ENCODE assay signal across 8 cellular contexts in the genomic region with DNA sequence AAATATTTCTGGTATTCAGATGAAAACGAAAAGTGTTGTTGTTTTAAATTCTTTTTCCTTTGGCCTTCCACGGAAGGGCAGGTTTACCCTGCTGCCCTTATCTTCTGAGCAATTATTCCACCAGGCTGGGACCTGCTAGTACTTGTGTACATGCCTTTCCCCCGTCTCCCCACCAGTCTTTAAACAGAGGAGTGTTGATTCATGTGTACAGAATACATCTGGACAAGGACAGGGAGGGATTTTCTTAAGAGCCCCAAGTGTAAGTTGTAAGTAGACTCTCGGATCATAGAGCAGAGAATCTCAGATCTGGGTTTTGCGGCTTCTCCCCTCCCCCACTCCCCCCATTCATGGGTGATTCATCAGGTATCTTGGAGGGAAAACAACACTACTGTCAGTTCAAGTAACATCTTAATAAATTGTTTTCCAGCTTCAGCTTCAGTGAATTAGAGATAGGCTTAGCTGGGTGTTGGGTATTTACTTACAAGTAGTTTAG.
DNase-seq lines count a peak whose midpoint lies in the region; ATAC-seq and TF ChIP-seq lines count a peak whose summit lies in the region.

No MANE protein-coding gene starts in this region.

- H3K27ac ChIP-seq in RWPE1, result peak overlapping the region; percentile 83

- POLR2A ChIA-PET in RWPE1 (lab: Yijun Ruan, JAX; ENCODE audit: low non-redundant PET), result no interaction called here

- intact Hi-C loops in dendritic cell treated with granulocyte-macrophage colony-stimulating factor and Interleukin-4, amounts not matched to agents 40 ng/mL and 50 ng/mL, for 4 days (cut with micrococcal nuclease), result loop anchor here (1.0 to 2.0 kb wide), 3 partner anchors 10 to 35 kb away; no protein-coding TSS in a partner anchor

- H3K9me3 Mint-ChIP-seq in dendritic cell treated with granulocyte-macrophage colony-stimulating factor and Interleukin-4, amounts not matched to agents 40 ng/mL and 50 ng/mL, for 4 days, result no peaks in the 10 kb centered on the region
- no peaks in the 10 kb centered on the region for H3K9me3 Mint-ChIP-seq in natural killer cell treated with Interleukin-12 subunit alpha and Interleukin-12 subunit beta and Interleukin-15 and Interleukin-18, amount 100 ng/mL, for 72 hours
- no peaks in the 10 kb centered on the region for H3K9me3 Mint-ChIP-seq in glutamatergic neuron (ENCODE audit: unreplicated experiment)

- peaks cover 76% of the 10 kb centered on the region for H3K36me3 Mint-ChIP-seq in dendritic cell treated with granulocyte-macrophage colony-stimulating factor and Interleukin-4, amounts not matched to agents 40 ng/mL and 50 ng/mL, for 4 days (ENCODE audit: low read depth)
- H3K36me3 Mint-ChIP-seq in natural killer cell treated with Interleukin-12 subunit alpha and Interleukin-12 subunit beta and Interleukin-15 and Interleukin-18, amount 100 ng/mL, for 72 hours, result peaks cover 15% of the 10 kb centered on the region
- no peaks in the 10 kb centered on the region for H3K36me3 Mint-ChIP-seq in glutamatergic neuron (ENCODE audit: unreplicated experiment)

- DNase-seq in EL, result peak; percentile 48
- DNase-seq in RWPE1 (ENCODE audit: low spot score), result peak; percentile 83
- peak; percentile 22 for DNase-seq in pulmonary artery endothelial cell (ENCODE audit: low read depth, low spot score)
- DNase-seq in natural killer cell treated with Interleukin-12 subunit alpha and Interleukin-12 subunit beta and Interleukin-15 and Interleukin-18, amount 100 ng/mL, for 72 hours (ENCODE audit: low spot score), result no peak
- DNase-seq in glutamatergic neuron, result no peak
- DNase-seq in OCI-M1 (lab: John Stamatoyannopoulos, UW), result no peak
- no peak for DNase-seq in NCI-H345 (lab: John Stamatoyannopoulos, UW)

- no peak overlapping the region for H3K4me3 Mint-ChIP-seq in dendritic cell treated with granulocyte-macrophage colony-stimulating factor and Interleukin-4, amounts not matched to agents 40 ng/mL and 50 ng/mL, for 4 days
- H3K4me3 Mint-ChIP-seq in natural killer cell treated with Interleukin-12 subunit alpha and Interleukin-12 subunit beta and Interleukin-15 and Interleukin-18, amount 100 ng/mL, for 72 hours, result no peak overlapping the region
- H3K4me3 Mint-ChIP-seq in glutamatergic neuron (ENCODE audit: unreplicated experiment), result no peak overlapping the region

- peaks cover 69% of the 10 kb centered on the region for H3K4me1 Mint-ChIP-seq in dendritic cell treated with granulocyte-macrophage colony-stimulating factor and Interleukin-4, amounts not matched to agents 40 ng/mL and 50 ng/mL, for 4 days (ENCODE audit: low read depth)
- H3K4me1 Mint-ChIP-seq in natural killer cell treated with Interleukin-12 subunit alpha and Interleukin-12 subunit beta and Interleukin-15 and Interleukin-18, amount 100 ng/mL, for 72 hours (ENCODE audit: low read depth in 2 of 2), result peaks cover 7 to 22% of the 10 kb centered on the region in 2 donors
- peaks cover 19% of the 10 kb centered on the region for H3K4me1 Mint-ChIP-seq in glutamatergic neuron (ENCODE audit: low read depth, unreplicated experiment)

- CTCF ChIA-PET in RWPE1 (lab: Yijun Ruan, JAX), result no interaction called here

- no peaks in the 10 kb centered on the region for H3K27me3 Mint-ChIP-seq in dendritic cell treated with granulocyte-macrophage colony-stimulating factor and Interleukin-4, amounts not matched to agents 40 ng/mL and 50 ng/mL, for 4 days
- H3K27me3 Mint-ChIP-seq in natural killer cell treated with Interleukin-12 subunit alpha and Interleukin-12 subunit beta and Interleukin-15 and Interleukin-18, amount 100 ng/mL, for 72 hours, result no peaks in the 10 kb centered on the region
- peaks cover 3% of the 10 kb centered on the region for H3K27me3 Mint-ChIP-seq in glutamatergic neuron (ENCODE audit: unreplicated experiment)

- peak overlapping the region; percentile 95 for H3K27ac Mint-ChIP-seq in dendritic cell treated with granulocyte-macrophage colony-stimulating factor and Interleukin-4, amounts not matched to agents 40 ng/mL and 50 ng/mL, for 4 days
- H3K27ac Mint-ChIP-seq in natural killer cell treated with Interleukin-12 subunit alpha and Interleukin-12 subunit beta and Interleukin-15 and Interleukin-18, amount 100 ng/mL, for 72 hours, result no peak overlapping the region
- no peak overlapping the region for H3K27ac Mint-ChIP-seq in glutamatergic neuron (ENCODE audit: unreplicated experiment)

- ATAC-seq in natural killer cell treated with Interleukin-12 subunit alpha and Interleukin-12 subunit beta and Interleukin-15 and Interleukin-18, amount 100 ng/mL, for 72 hours, result no peak

- TF ChIP-seq CTCF in RWPE1 (conservative IDR thresholded peaks at IDR 0.05; ENCODE audit: low read depth), result no peak
- TF ChIP-seq CTCF in glutamatergic neuron (IDR thresholded peaks at IDR 0.05; ENCODE audit: partially characterized antibody, unreplicated experiment), result no peak

Comparison
In these comparisons a context has a peak if more than half of its experiments do, and no peak if none do; other contexts are left out.
1. DNase-seq: peak in EL (single experiment), RWPE1 (single experiment) and pulmonary artery endothelial cell (single experiment); none in natural killer cell treated with Interleukin-12 subunit alpha and Interleukin-12 subunit beta and Interleukin-15 and Interleukin-18, amount 100 ng/mL, for 72 hours (single experiment), glutamatergic neuron (single experiment), OCI-M1 (single experiment) and NCI-H345 (single experiment).